8 cellular contexts compared by ENCODE assay signal in the genomic region with DNA sequence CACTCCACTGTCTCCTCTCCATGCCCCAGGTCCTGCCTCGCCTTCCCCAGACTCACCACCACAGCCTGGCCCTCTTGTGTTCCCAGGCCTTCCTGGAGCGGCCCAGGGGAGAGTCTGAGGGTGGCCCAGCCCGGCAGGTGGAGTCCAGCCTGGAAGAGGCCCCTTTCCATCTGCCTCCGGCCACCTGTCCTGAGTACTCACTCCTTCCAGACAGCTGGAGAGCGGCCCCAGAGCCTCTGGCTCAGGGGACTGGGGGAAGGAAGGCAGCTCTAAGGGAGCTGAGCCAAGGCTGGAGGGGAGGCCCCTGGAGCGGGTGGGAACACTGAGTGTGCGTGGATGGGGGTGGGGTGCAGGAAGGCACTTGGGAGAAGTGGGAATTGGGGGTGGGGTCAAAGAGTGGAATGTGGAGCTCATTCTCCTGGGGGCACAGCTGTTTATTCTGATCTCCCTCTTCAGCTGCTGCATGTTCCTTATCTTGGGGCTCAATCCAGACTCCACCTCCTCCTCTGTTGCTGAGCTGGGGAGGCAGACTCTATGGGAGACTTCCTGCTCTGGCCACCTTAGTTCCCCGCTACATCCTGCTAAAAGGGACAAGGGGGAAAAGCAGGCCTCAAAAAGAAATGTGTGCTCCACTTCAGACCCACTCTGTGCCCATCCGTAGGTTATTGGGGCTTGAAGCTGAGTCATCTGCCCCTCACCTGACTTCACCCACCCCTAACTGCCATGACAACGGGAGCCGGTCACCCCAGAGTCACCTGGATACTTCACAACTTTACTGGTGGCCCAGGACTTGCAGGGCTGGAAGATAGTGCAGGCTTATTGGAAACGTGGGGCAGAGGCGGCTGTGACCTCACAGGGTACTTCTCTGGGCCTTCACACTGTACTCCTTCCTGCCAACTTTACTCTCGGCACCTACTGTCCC. TPM values are rescaled to one million over a fixed set of nuclear protein-coding genes. Genes with fewer than 3 reads are reported as not detected.
DNase-seq lines count a peak whose midpoint lies in the region; TF ChIP-seq lines count a peak whose summit lies in the region.

No MANE protein-coding gene starts in this region.

- TF ChIP-seq EP300 in ovary (IDR thresholded peaks at IDR 0.05) = no peak

- H3K27me3 ChIP-seq in duodenal mucosa (ENCODE audit: control insufficient read depth in 1 of 2, insufficient read depth in 2 of 2, low read length in 2 of 2) (no peaks in the 10 kb centered on the region), ovary (no peaks in the 10 kb centered on the region)

- H3K4me1 ChIP-seq in duodenal mucosa (ENCODE audit: control insufficient read depth in 1 of 2, insufficient read depth in 2 of 2, low read length in 2 of 2) = peaks cover 19 to 22% of the 10 kb centered on the region in 2 donors
- peaks cover 19% of the 10 kb centered on the region for H3K4me1 ChIP-seq in ovary (ENCODE audit: insufficient read depth)

- 35 to 44% (median 36%) methylated on average over 14 of the region's 14 CpGs for WGBS in ovary, 3 donors

- H3K9ac ChIP-seq in SK-N-MC (ENCODE audit: insufficient read length) = peak overlapping the region; percentile 68
- H3K9ac ChIP-seq in duodenal mucosa (ENCODE audit: low read depth in 1 of 2, low read length in 2 of 2) = peak overlapping the region in 1 of 2 donors; percentile 24

- no peaks in the 10 kb centered on the region for H3K9me3 ChIP-seq in SK-N-MC (ENCODE audit: low read depth, low read length)
- no peaks in the 10 kb centered on the region for H3K9me3 ChIP-seq in duodenal mucosa (ENCODE audit: control insufficient read depth in 1 of 2, low read length in 2 of 2)
- H3K9me3 ChIP-seq in ovary = no peaks in the 10 kb centered on the region

- no peak for TF ChIP-seq POLR2A in ovary (IDR thresholded peaks at IDR 0.05)

- H3K4me3 ChIP-seq in SK-N-MC (peak overlapping the region; percentile 54), duodenal mucosa (ENCODE audit: low read depth in 1 of 2, low read length in 2 of 2) (peak overlapping the region; percentile 17 to 48), ovary (no peak overlapping the region)

- peak overlapping the region; percentile 88 for H3K27ac ChIP-seq in SK-N-MC
- H3K27ac ChIP-seq in duodenal mucosa (ENCODE audit: low read depth, low read length) = peak overlapping the region; percentile 1
- H3K27ac ChIP-seq in ovary = peak overlapping the region in 1 of 2 donors; percentile 52

- intact Hi-C loops in ovary (cut with DNase I) = no loop called here

- H3K36me3 ChIP-seq in SK-N-MC (ENCODE audit: insufficient read depth, low read length) = no peaks in the 10 kb centered on the region
- H3K36me3 ChIP-seq in duodenal mucosa (ENCODE audit: control insufficient read depth in 1 of 2, insufficient read depth in 2 of 2, low read length in 2 of 2) = no peaks in the 10 kb centered on the region
- H3K36me3 ChIP-seq in ovary = no peaks in the 10 kb centered on the region

- no peak for TF ChIP-seq CTCF in ovary (IDR thresholded peaks at IDR 0.05)

- DNase-seq in DMS53 (lab: John Stamatoyannopoulos, UW) (peak; percentile 83), SK-N-MC (ENCODE audit: low read depth, low spot score) (no peak), ovary (peak in 4 of 5 donors; percentile 46 to 72 (median 56)), RPMI8226 (no peak), COLO668 (lab: John Stamatoyannopoulos, UW; ENCODE audit: unreplicated experiment) (no peak), SKM-1 treated with dmso at 0.1 percent for 144 hours (lab: John Stamatoyannopoulos, UW; ENCODE audit: unreplicated experiment) (no peak), NOMO-1 (lab: John Stamatoyannopoulos, UW; ENCODE audit: unreplicated experiment in 2 of 2) (no peak)

RNA-seq across cellular contexts. Expression of gene TAF8, which starts 19.5 kb away (rescaled TPM):
- 10 to 100 TPM in 6 of 7 donors, 1 to 10 TPM in 1; 9.8 to 21.3 (median 18.4) TPM for total RNA-seq in ovary
- polyA plus RNA-seq in ovary = 1 to 10 TPM; 9.2 to 9.6 TPM

Comparison
In these comparisons a context has a peak if more than half of its experiments do, and no peak if none do; other contexts are left out.
1. DNase-seq: peak in DMS53 (single experiment) and ovary (4 of 5); none in SK-N-MC (single experiment), RPMI8226 (single experiment), COLO668 (single experiment), SKM-1 treated with dmso at 0.1 percent for 144 hours (single experiment) and NOMO-1 (0 of 2).